ENCODE assay signal across 8 cellular contexts in genomic region chr14:54566410-54567223, GRCh38. TPM values are rescaled to one million over a fixed set of nuclear protein-coding genes. Genes with fewer than 3 reads are reported as not detected.
DNase-seq lines count a peak whose midpoint lies in the region; ATAC-seq and TF ChIP-seq lines count a peak whose summit lies in the region.

Gene SAMD4A, plus strand, starts transcription at chr14:54567128. Its CDS starts 789 bp downstream, at chr14:54567917.

- H3K4me3 ChIP-seq in neutrophil (ENCODE audit: low read depth in 1 of 2, low read length in 1 of 2) (peak within 1 kb of the TSS; percentile 53 to 71), upper lobe of left lung (peak within 1 kb of the TSS; percentile 43 to 82 (median 60))

- no peaks in the 10 kb centered on the region for H3K9me3 ChIP-seq in neutrophil
- H3K9me3 ChIP-seq in upper lobe of left lung = no peaks in the 10 kb centered on the region

- H3K27ac Mint-ChIP-seq in activated naive CD4-positive, alpha-beta T cell treated with anti-CD3 and anti-CD28 coated beads, Interleukin-2, amount 50 U/mL, for 72 hours = peak within 1 kb of the TSS; percentile 84 to 96

- H3K27me3 ChIP-seq in neutrophil (peaks cover 99% of the 10 kb centered on the region), upper lobe of left lung (peaks cover 0 to 9% (median 0%) of the 10 kb centered on the region in 4 donors)

- in situ Hi-C loops in SK-MEL-5 (cut with HindIII; ENCODE audit: low pct_unique_long_range_greater_than_20kb, low sequenced_read_pairs) = no loop called here

- H3K4me1 ChIP-seq in neutrophil (ENCODE audit: control insufficient read depth in 1 of 2, insufficient read depth in 1 of 2, low read depth in 1 of 2, low read length in 1 of 2) (peaks cover 32 to 43% of the 10 kb centered on the region in 2 experiments), upper lobe of left lung (peaks cover 16 to 36% (median 27%) of the 10 kb centered on the region in 4 donors)

- TF ChIP-seq CTCF in neutrophil (IDR thresholded peaks at IDR 0.05) = no peak
- peak; percentile 15 to 54 (median 42) for TF ChIP-seq CTCF in upper lobe of left lung (IDR thresholded peaks at IDR 0.05)

- no peak for TF ChIP-seq EP300 in upper lobe of left lung (IDR thresholded peaks at IDR 0.05)

- peak in 3 of 4 donors; percentile 32 to 63 (median 60) for TF ChIP-seq POLR2A in upper lobe of left lung (IDR thresholded peaks at IDR 0.05)

- H3K36me3 ChIP-seq in neutrophil (no peaks in the 10 kb centered on the region), upper lobe of left lung (no peaks in the 10 kb centered on the region)

- H3K27ac ChIP-seq in neutrophil (no peak within 1 kb of the TSS), upper lobe of left lung (peak within 1 kb of the TSS; percentile 96 to 99 (median 98))

- peaks cover 0 to 2% of the 10 kb centered on the region in 2 donors for H3K36me3 Mint-ChIP-seq in activated naive CD4-positive, alpha-beta T cell treated with anti-CD3 and anti-CD28 coated beads, Interleukin-2, amount 50 U/mL, for 72 hours

- DNase-seq in DMS53 (lab: John Stamatoyannopoulos, UW) (peak; percentile 89), HuH-7 (ENCODE audit: low spot score) (peak; percentile 76), SK-MEL-5 (ENCODE audit: low read depth, low spot score) (peak; percentile 79), germinal center (ENCODE audit: low spot score) (peak; percentile 85), upper lobe of left lung (peak; percentile 80 to 92)
- peak; percentile 60 to 68 for DNase-seq in activated naive CD4-positive, alpha-beta T cell treated with anti-CD3 and anti-CD28 coated beads, Interleukin-2, amount 50 U/mL, for 72 hours (ENCODE audit: low spot score in 2 of 2)

- 0 to 13% methylated on average over 3 to 38 of the region's 91 CpGs for WGBS in upper lobe of left lung, 2 donors

- peak; percentile 35 for ATAC-seq in GM21423 (IDR thresholded peaks at IDR 0.05; ENCODE audit: unreplicated experiment)
- ATAC-seq in activated naive CD4-positive, alpha-beta T cell treated with anti-CD3 and anti-CD28 coated beads, Interleukin-2, amount 50 U/mL, for 72 hours = peak; percentile 36 to 44
- ATAC-seq in upper lobe of left lung (ENCODE audit: low FRiP score in 2 of 2) = peak; percentile 59

- no peaks in the 10 kb centered on the region for H3K9me3 Mint-ChIP-seq in activated naive CD4-positive, alpha-beta T cell treated with anti-CD3 and anti-CD28 coated beads, Interleukin-2, amount 50 U/mL, for 72 hours

RNA-seq across cellular contexts. Expression of gene SAMD4A, which starts in this region (rescaled TPM):
- 16.2 and 18.0 TPM in 2 replicates for total RNA-seq in SK-MEL-5 (2014; rRNA removed; shearing (Covaris generic))
- polyA plus RNA-seq in SK-MEL-5 (2015; cell fraction: cytosol; rRNA removed) = 11.5 and 21.7 TPM in 2 replicates
- 32.7 and 55.1 TPM in 2 replicates for polyA plus RNA-seq in SK-MEL-5 (2015; cell fraction: nucleus; rRNA removed)
- total RNA-seq in activated naive CD4-positive, alpha-beta T cell treated with anti-CD3 and anti-CD28 coated beads, Interleukin-2, amount 50 U/mL, for 72 hours = 1 to 10 TPM; 2.3 to 6.8 TPM
- total RNA-seq in upper lobe of left lung = 10 to 100 TPM; 26.0 to 68.3 (median 37.0) TPM
